In the genomic region with DNA sequence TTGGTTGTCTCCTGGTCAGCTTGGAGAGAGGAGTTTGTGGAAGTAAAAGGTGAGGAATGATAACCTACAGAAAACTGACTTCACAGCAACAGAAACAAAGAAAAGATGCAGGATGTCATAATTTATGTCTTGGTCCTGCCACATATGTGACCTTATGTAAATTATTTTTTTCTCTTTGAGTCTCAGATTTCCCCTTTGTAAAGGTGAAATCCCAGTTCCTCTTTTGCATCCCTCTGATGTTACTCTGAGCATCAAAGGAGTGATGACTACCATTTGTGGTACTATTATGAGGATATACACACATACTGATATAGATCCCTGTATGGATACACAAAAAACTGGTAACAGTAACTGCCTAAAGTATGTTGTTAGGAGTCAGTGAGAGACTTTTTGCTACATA, we compare ENCODE assay signal across 13 cellular contexts. TPM values are rescaled to one million over a fixed set of nuclear protein-coding genes. Genes with fewer than 3 reads are reported as not detected.
DNase-seq lines count a peak whose midpoint lies in the region; ATAC-seq, FAIRE-seq and TF ChIP-seq lines count a peak whose summit lies in the region.
"Had no signal": no experiment of that assay in that cellular context is flagged by ENCODE, and none has a peak within 500 bp of the region (broad histone marks: within the 10 kb centered on the region; RNA-seq: fewer than 3 reads in every experiment).

No MANE protein-coding gene starts in this region.

- TF ChIP-seq CTCF in GM10266 (IDR thresholded peaks at IDR 0.05; ENCODE audit: control insufficient read depth, insufficient read depth, low read depth, missing control alignments) (no peak), foreskin keratinocyte (conservative IDR thresholded peaks at IDR 0.05) (no peak), sigmoid colon (IDR thresholded peaks at IDR 0.05) (no peak)

- no peaks in the 10 kb centered on the region for H3K4me1 ChIP-seq in foreskin keratinocyte
- H3K4me1 ChIP-seq in sigmoid colon, result peaks cover 0 to 17% (median 12%) of the 10 kb centered on the region in 4 donors

- intact Hi-C loops in sigmoid colon (cut with DNase I), result no loop called here

- H3K27me3 ChIP-seq in foreskin keratinocyte (no peaks in the 10 kb centered on the region), sigmoid colon (no peaks in the 10 kb centered on the region)

- no peak for TF ChIP-seq POLR2A in sigmoid colon (IDR thresholded peaks at IDR 0.05)

- no peak for TF ChIP-seq EP300 in sigmoid colon (IDR thresholded peaks at IDR 0.05)

- FAIRE-seq in GM19239 (lab: Jason Lieb, UNC), result peak; percentile 94
- FAIRE-seq: H1 had no signal

- ATAC-seq in HG02798 (IDR thresholded peaks at IDR 0.05; ENCODE audit: poor library complexity, unreplicated experiment) (peak; percentile 72), HG03571 (IDR thresholded peaks at IDR 0.05; ENCODE audit: unreplicated experiment) (peak; percentile 61), foreskin keratinocyte (no peak)

- no peak overlapping the region for H3K27ac ChIP-seq in foreskin keratinocyte
- no peak overlapping the region for H3K27ac ChIP-seq in sigmoid colon
- H3K27ac ChIP-seq: C4-2B had no signal

- no peak overlapping the region for H3K4me3 ChIP-seq in sigmoid colon

- peaks cover 0 to 23% (median under 1%) of the 10 kb centered on the region in 4 donors for H3K36me3 ChIP-seq in sigmoid colon

- DNase-seq in GM10266 (ENCODE audit: extremely low spot score) (peak; percentile 66), GM19239 (ENCODE audit: insufficient read length, low spot score) (no peak), foreskin keratinocyte (no peak), sigmoid colon (no peak)
- no peak for DNase-seq in activated CD4-positive, alpha-beta T cell treated with anti-CD3 and anti-CD28 coated beads for 48 hours
- no peak for DNase-seq in stimulated activated naive CD4-positive, alpha-beta T cell (lab: John Stamatoyannopoulos, UW)
- DNase-seq: foreskin fibroblast had no signal

- no peaks in the 10 kb centered on the region for H3K9me3 ChIP-seq in sigmoid colon

RNA-seq across cellular contexts. Expression of gene THG1L, which starts 1.4 kb away (rescaled TPM):
- total RNA-seq in foreskin keratinocyte, result 11.7 and 13.0 TPM in 2 replicates
- polyA plus RNA-seq in foreskin keratinocyte, result 16.6 and 16.9 TPM in 2 replicates
- 10 to 100 TPM; 19.7 to 28.6 (median 23.7) TPM for total RNA-seq in sigmoid colon
- polyA plus RNA-seq in sigmoid colon, result 10 to 100 TPM; 12.3 to 19.8 (median 12.3) TPM

RNA-seq across cellular contexts. Expression of gene LSM11, which starts 13.7 kb away (rescaled TPM):
- total RNA-seq in foreskin keratinocyte, result 3.2 and 4.0 TPM in 2 replicates
- polyA plus RNA-seq in foreskin keratinocyte, result 1.1 and 1.3 TPM in 2 replicates
- total RNA-seq in sigmoid colon, result 10 to 100 TPM; 12.1 to 16.6 (median 15.9) TPM
- polyA plus RNA-seq in sigmoid colon, result 1 to 10 TPM in 1 of 3 donors, under 1 TPM in 2; 0.60 to 2.0 (median 0.92) TPM

RNA-seq across cellular contexts. Expression of gene C5orf52, which starts 58.5 kb away (rescaled TPM):
- total RNA-seq in foreskin keratinocyte (not detected in 2 replicates), sigmoid colon (not detected)
- polyA plus RNA-seq in foreskin keratinocyte (not detected in 2 replicates), sigmoid colon (under 1 TPM in 1 of 3 donors, not detected in 2; 0.48 TPM)
- total RNA-seq: activated CD8-positive, alpha-beta memory T cell treated with anti-CD3 and anti-CD28 coated beads for 36 hours; H1; smooth muscle cell had no signal
- polyA plus RNA-seq: H1, smooth muscle cell had no signal
